Comparison of ENCODE assay signal across 23 cellular contexts in the genomic region with DNA sequence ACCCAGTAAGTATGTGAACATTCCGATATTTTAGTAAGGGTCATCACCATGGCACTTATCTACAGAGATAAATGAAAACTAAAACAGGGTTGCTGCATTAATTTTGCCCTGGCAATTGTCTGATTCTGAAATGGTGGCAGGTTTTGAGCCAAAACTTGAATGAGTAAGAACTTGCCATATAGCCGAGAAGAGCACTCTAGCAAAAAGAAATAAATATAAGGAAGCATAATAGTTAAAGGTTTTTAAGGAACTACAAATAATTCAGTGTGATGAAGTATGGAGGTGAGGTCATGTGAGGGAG.
DNase-seq lines count a peak whose midpoint lies in the region; ATAC-seq and TF ChIP-seq lines count a peak whose summit lies in the region.
"Had no signal": no experiment of that assay in that cellular context is flagged by ENCODE, and none has a peak within 500 bp of the region (broad histone marks: within the 10 kb centered on the region; RNA-seq: fewer than 3 reads in every experiment).

No MANE protein-coding gene starts in this region.

- H3K79me2 ChIP-seq in SK-N-SH (ENCODE audit: insufficient read depth) = no peaks in the 10 kb centered on the region
- no peaks in the 10 kb centered on the region for H3K79me2 ChIP-seq in hepatocyte
- no peaks in the 10 kb centered on the region for H3K79me2 ChIP-seq in smooth muscle cell (ENCODE audit: low read depth)

- H3F3A ChIP-seq in SK-N-SH (replicated peaks; ENCODE audit: insufficient read depth) (peaks cover 20% of the 10 kb centered on the region), smooth muscle cell (ENCODE audit: low read depth) (no peaks in the 10 kb centered on the region)

- H3K27ac Mint-ChIP-seq in HFFc6 = peak overlapping the region; percentile 83
- H3K27ac Mint-ChIP-seq: activated CD4-positive, alpha-beta T cell treated with anti-CD3 and anti-CD28 coated beads for 36 hours; activated naive CD8-positive, alpha-beta T cell; IgD-negative memory B cell; neural progenitor cell had no signal

- H3K27me3 Mint-ChIP-seq in HFFc6 (ENCODE audit: insufficient read depth) = no peaks in the 10 kb centered on the region; the same call in 1 of the 2 replicates

- no peaks in the 10 kb centered on the region for H3K9me2 ChIP-seq in SK-N-SH
- no peaks in the 10 kb centered on the region for H3K9me2 ChIP-seq in hepatocyte (replicated peaks; ENCODE audit: insufficient read depth)

- TF ChIP-seq RAD21 in SK-N-SH (IDR thresholded peaks at IDR 0.05; ENCODE audit: low read length) = no peak

- H3K27ac ChIP-seq in SK-N-SH (ENCODE audit: low read depth in 2 of 2, low read length in 1 of 2) (peak overlapping the region in 1 of 2 experiments; percentile 75; a peak in 2 of 4 replicates), hepatocyte (peak overlapping the region; percentile 95), smooth muscle cell (ENCODE audit: low read depth) (peak overlapping the region; percentile 35), upper lobe of left lung (no peak overlapping the region)
- H3K27ac ChIP-seq: neural progenitor cell, right atrium auricular region, tibial nerve had no signal

- H3K9me3 ChIP-seq in SK-N-SH = no peaks in the 10 kb centered on the region
- no peaks in the 10 kb centered on the region for H3K9me3 ChIP-seq in hepatocyte (ENCODE audit: low read depth)
- no peaks in the 10 kb centered on the region for H3K9me3 ChIP-seq in smooth muscle cell (replicated peaks; ENCODE audit: low read depth)
- H3K9me3 ChIP-seq in upper lobe of left lung = no peaks in the 10 kb centered on the region
- H3K9me3 ChIP-seq: right atrium auricular region, tibial nerve had no signal

- H3K4me3 ChIP-seq in SK-N-SH (ENCODE audit: low read depth in 2 of 2, low read length in 1 of 2) (no peak overlapping the region), hepatocyte (no peak overlapping the region), smooth muscle cell (no peak overlapping the region), upper lobe of left lung (no peak overlapping the region)
- H3K4me3 ChIP-seq: neural progenitor cell, right atrium auricular region, tibial nerve had no signal

- H3K4me3 Mint-ChIP-seq in HFFc6 = peak overlapping the region; percentile 14; the same call in 1 of the 2 replicates
- H3K4me3 Mint-ChIP-seq: activated CD4-positive, alpha-beta T cell treated with anti-CD3 and anti-CD28 coated beads for 36 hours; activated naive CD8-positive, alpha-beta T cell; neural progenitor cell had no signal

- TF ChIP-seq CTCF in HFFc6 (IDR thresholded peaks at IDR 0.05) (no peak), SK-N-SH (IDR thresholded peaks at IDR 0.05) (no peak), hepatocyte (IDR thresholded peaks at IDR 0.05; ENCODE audit: poor library complexity) (no peak), smooth muscle cell (IDR thresholded peaks at IDR 0.05; ENCODE audit: borderline replicate concordance, insufficient read depth, poor library complexity, severe bottlenecking) (no peak), upper lobe of left lung (IDR thresholded peaks at IDR 0.05) (no peak)

- CTCF ChIA-PET in SK-N-SH (lab: Yijun Ruan, JAX) = no interaction called here

- H2AFZ ChIP-seq in SK-N-SH (ENCODE audit: low read depth) = no peak overlapping the region
- no peak overlapping the region for H2AFZ ChIP-seq in hepatocyte
- H2AFZ ChIP-seq in smooth muscle cell (ENCODE audit: low read depth) = no peak overlapping the region
- H2AFZ ChIP-seq: neural progenitor cell had no signal

- H3K27me3 ChIP-seq in SK-N-SH (ENCODE audit: insufficient read depth) (no peaks in the 10 kb centered on the region), hepatocyte (no peaks in the 10 kb centered on the region), smooth muscle cell (ENCODE audit: low read depth) (no peaks in the 10 kb centered on the region), upper lobe of left lung (no peaks in the 10 kb centered on the region)
- H3K27me3 ChIP-seq: neural progenitor cell, right atrium auricular region had no signal

- H4K20me1 ChIP-seq in SK-N-SH (ENCODE audit: insufficient read depth) (no peaks in the 10 kb centered on the region), hepatocyte (ENCODE audit: insufficient read depth, poor library complexity, severe bottlenecking) (no peaks in the 10 kb centered on the region), smooth muscle cell (ENCODE audit: low read depth) (no peaks in the 10 kb centered on the region)

- H3K36me3 Mint-ChIP-seq in HFFc6 (ENCODE audit: low read depth) = peaks cover 6% of the 10 kb centered on the region; the same call in 1 of the 2 replicates
- H3K36me3 Mint-ChIP-seq: activated naive CD8-positive, alpha-beta T cell; IgD-negative memory B cell; neural progenitor cell had no signal

- peaks cover 33% of the 10 kb centered on the region for H3K4me1 Mint-ChIP-seq in HFFc6 (ENCODE audit: low read depth)

- no peak for TF ChIP-seq POLR2A in upper lobe of left lung (IDR thresholded peaks at IDR 0.05)

- H3K4me1 ChIP-seq in SK-N-SH (ENCODE audit: control insufficient read depth in 1 of 2, insufficient read depth in 2 of 2, low read depth in 1 of 2, low read length in 1 of 2) = peaks cover 5 to 10% of the 10 kb centered on the region in 2 experiments; a peak in 3 of 4 replicates
- peaks cover 8% of the 10 kb centered on the region for H3K4me1 ChIP-seq in hepatocyte (ENCODE audit: insufficient read depth)
- H3K4me1 ChIP-seq in smooth muscle cell (ENCODE audit: low read depth) = peaks cover 3% of the 10 kb centered on the region
- no peaks in the 10 kb centered on the region for H3K4me1 ChIP-seq in upper lobe of left lung
- H3K4me1 ChIP-seq: right atrium auricular region, tibial nerve had no signal

- peaks cover 9% of the 10 kb centered on the region for H3K9me3 Mint-ChIP-seq in HFFc6
- H3K9me3 Mint-ChIP-seq: IgD-negative memory B cell, neural progenitor cell had no signal

- POLR2A ChIA-PET in SK-N-SH (lab: Yijun Ruan, JAX) = no interaction called here

- 67% methylated on average over 2 of the region's 2 CpGs for WGBS in SK-N-SH (ENCODE audit: low lambda C conversion rate)
- 85% methylated on average over 2 of the region's 2 CpGs for WGBS in hepatocyte (ENCODE audit: low lambda C conversion rate, missing lambda C conversion rate)
- WGBS in smooth muscle cell (ENCODE audit: low lambda C conversion rate) = 99% methylated on average over 2 of the region's 2 CpGs
- WGBS in upper lobe of left lung, 2 donors = 89 to 92% methylated on average over 2 of the region's 2 CpGs

- no peak for TF ChIP-seq EP300 in SK-N-SH (IDR thresholded peaks at IDR 0.05; ENCODE audit: borderline replicate concordance in 1 of 2, low read depth in 1 of 2, low read length in 1 of 2)
- TF ChIP-seq EP300 in upper lobe of left lung (IDR thresholded peaks at IDR 0.05) = no peak

- DNase-seq in HFFc6 (no peak), SK-N-SH (no peak), hepatocyte (ENCODE audit: low spot score) (no peak), smooth muscle cell (lab: John Stamatoyannopoulos, UW; ENCODE audit: unreplicated experiment) (no peak), hepatic stellate cell (ENCODE audit: low spot score) (no peak), upper lobe of left lung (no peak), NCI-H2171 (lab: John Stamatoyannopoulos, UW) (no peak)
- DNase-seq: activated CD4-positive, alpha-beta T cell treated with anti-CD3 and anti-CD28 coated beads for 36 hours; activated effector memory CD4-positive, alpha-beta T cell treated with Interleukin-2 at 50 U/mL for 16 hours; activated T-cell treated with anti-CD3 and anti-CD28 coated beads, Interleukin-2, amount 50 U/mL, for 1 hour; effector CD4-positive, alpha-beta T cell; NCI-H1105; NCI-H526; NK-92 treated with Interleukin-12 subunit alpha and Interleukin-12 subunit beta, amount 100 ng/mL, for 24 hours; Right ventricle myocardium superior; stimulated activated CD4-positive, alpha-beta T cell treated with anti-CD3 and anti-CD28 coated beads, Interleukin-12 subunit alpha, Interleukin-12 subunit beta, amount 100 ng/mL, for 4 hours; stimulated activated CD4-positive, alpha-beta T cell treated with anti-CD3 and anti-CD28 coated beads, Interleukin-2, amount 100 ng/mL, for 48 hours had no signal

- no peak for ATAC-seq in upper lobe of left lung (ENCODE audit: low FRiP score in 2 of 2)
- ATAC-seq: left lobe of liver had no signal

- H3K4me2 ChIP-seq in SK-N-SH (peak overlapping the region; percentile 42; the same call in 1 of the 2 replicates), hepatocyte (no peak overlapping the region), smooth muscle cell (peak overlapping the region; percentile 19)
- H3K4me2 ChIP-seq: neural progenitor cell had no signal

- H3K9ac ChIP-seq in SK-N-SH (no peak overlapping the region; the same call in 1 of the 2 replicates), smooth muscle cell (ENCODE audit: low read depth) (no peak overlapping the region)
- H3K9ac ChIP-seq: neural progenitor cell had no signal

- H3K36me3 ChIP-seq in SK-N-SH (replicated peaks in 1 of 2; ENCODE audit: control insufficient read depth in 1 of 2, insufficient read depth in 2 of 2, low read length in 1 of 2) = no peaks in the 10 kb centered on the region
- H3K36me3 ChIP-seq in hepatocyte (replicated peaks; ENCODE audit: insufficient read depth, low read depth) = no peaks in the 10 kb centered on the region
- no peaks in the 10 kb centered on the region for H3K36me3 ChIP-seq in smooth muscle cell (ENCODE audit: low read depth)
- H3K36me3 ChIP-seq in upper lobe of left lung = no peaks in the 10 kb centered on the region
- H3K36me3 ChIP-seq: neural progenitor cell, right atrium auricular region, tibial nerve had no signal

TF ChIP-seq in SK-N-SH, 30 proteins besides CTCF, POLR2A, EP300 and RAD21 (continues in another document):
- TF ChIP-seq, protein P1, sequence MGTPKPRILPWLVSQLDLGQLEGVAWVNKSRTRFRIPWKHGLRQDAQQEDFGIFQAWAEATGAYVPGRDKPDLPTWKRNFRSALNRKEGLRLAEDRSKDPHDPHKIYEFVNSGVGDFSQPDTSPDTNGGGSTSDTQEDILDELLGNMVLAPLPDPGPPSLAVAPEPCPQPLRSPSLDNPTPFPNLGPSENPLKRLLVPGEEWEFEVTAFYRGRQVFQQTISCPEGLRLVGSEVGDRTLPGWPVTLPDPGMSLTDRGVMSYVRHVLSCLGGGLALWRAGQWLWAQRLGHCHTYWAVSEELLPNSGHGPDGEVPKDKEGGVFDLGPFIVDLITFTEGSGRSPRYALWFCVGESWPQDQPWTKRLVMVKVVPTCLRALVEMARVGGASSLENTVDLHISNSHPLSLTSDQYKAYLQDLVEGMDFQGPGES (IDR thresholded peaks at IDR 0.05; ENCODE audit: low read depth, low read length) = no peak
- TF ChIP-seq, protein P2, sequence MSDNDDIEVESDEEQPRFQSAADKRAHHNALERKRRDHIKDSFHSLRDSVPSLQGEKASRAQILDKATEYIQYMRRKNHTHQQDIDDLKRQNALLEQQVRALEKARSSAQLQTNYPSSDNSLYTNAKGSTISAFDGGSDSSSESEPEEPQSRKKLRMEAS (IDR thresholded peaks at IDR 0.05; ENCODE audit: low read depth) = no peak
- TF ChIP-seq GATA2 (CRISPR knock-in tag; IDR thresholded peaks at IDR 0.05) = no peak
- no peak for TF ChIP-seq RXRA (IDR thresholded peaks at IDR 0.05; ENCODE audit: borderline replicate concordance, low read depth)
- TF ChIP-seq NFIC (IDR thresholded peaks at IDR 0.05; ENCODE audit: borderline replicate concordance) = 0 out of 2 replicates have a peak, but pooled peaks have one; percentile 1

Comparison
In these comparisons a context has a peak if more than half of its experiments do, and no peak if none do; other contexts are left out.
1. H3K27ac ChIP-seq: peak in hepatocyte (single experiment) and smooth muscle cell (single experiment); none in upper lobe of left lung (0 of 4).